Comparison of ENCODE assay signal across 1 cellular context in genomic region chr19:6092329-6093286, GRCh38.
TF ChIP-seq lines count a peak whose summit lies in the region.

No MANE protein-coding gene starts in this region.

TF ChIP-seq in HEK293, 187 proteins besides CTCF, POLR2A, EP300 and RAD21 (continued from another document):
- TF ChIP-seq GLI2 (tag by site-specific recombination; IDR thresholded peaks at IDR 0.05; ENCODE audit: borderline replicate concordance, low read depth) (no peak), ZNF777 (tag by site-specific recombination; IDR thresholded peaks at IDR 0.05; ENCODE audit: borderline replicate concordance) (no peak), ZNF169 (tag by site-specific recombination; IDR thresholded peaks at IDR 0.05) (no peak), ZXDB (tag by site-specific recombination; IDR thresholded peaks at IDR 0.05) (no peak), ZNF768 (tag by site-specific recombination; IDR thresholded peaks at IDR 0.05) (no peak), ZNF354C (tag by site-specific recombination; IDR thresholded peaks at IDR 0.05; ENCODE audit: borderline replicate concordance, low read depth) (no peak), ZNF302 (tag by site-specific recombination; IDR thresholded peaks at IDR 0.05; ENCODE audit: low read depth) (no peak), INSM2 (tag by site-specific recombination; IDR thresholded peaks at IDR 0.05) (no peak), ZNF404 (tag by site-specific recombination; IDR thresholded peaks at IDR 0.05) (no peak), ZNF202 (tag by site-specific recombination; IDR thresholded peaks at IDR 0.05; ENCODE audit: borderline replicate concordance) (no peak), ZBTB6 (tag by site-specific recombination; IDR thresholded peaks at IDR 0.05) (no peak), PBX3 (CRISPR knock-in tag; IDR thresholded peaks at IDR 0.05) (no peak; the same call in 1 of the 2 replicates), ZNF37A (tag by site-specific recombination; IDR thresholded peaks at IDR 0.05) (no peak), ZNF26 (tag by site-specific recombination; IDR thresholded peaks at IDR 0.05) (no peak), ZNF76 (tag by site-specific recombination; IDR thresholded peaks at IDR 0.05; ENCODE audit: borderline replicate concordance, low read depth) (no peak), ZBTB20 (tag by site-specific recombination; IDR thresholded peaks at IDR 0.05) (peak; percentile 38; the same call in 1 of the 2 replicates), SETDB1 (IDR thresholded peaks at IDR 0.05; ENCODE audit: insufficient read length, low read length) (no peak), ZFP69B (tag by site-specific recombination; IDR thresholded peaks at IDR 0.05) (no peak), ZNF416 (tag by site-specific recombination; IDR thresholded peaks at IDR 0.05) (no peak), ZBTB8A (tag by site-specific recombination; IDR thresholded peaks at IDR 0.05) (peak; percentile 61; the same call in 1 of the 2 replicates), ZNF654 (tag by site-specific recombination; IDR thresholded peaks at IDR 0.05; ENCODE audit: low read depth) (no peak), ZNF704 (tag by site-specific recombination; IDR thresholded peaks at IDR 0.05) (no peak), ZNF571 (tag by site-specific recombination; IDR thresholded peaks at IDR 0.05) (no peak), TSHZ1 (tag by site-specific recombination; IDR thresholded peaks at IDR 0.05; ENCODE audit: borderline replicate concordance) (no peak), GLIS2 (tag by site-specific recombination; IDR thresholded peaks at IDR 0.05) (peak; percentile 73), ZNF843 (tag by site-specific recombination; IDR thresholded peaks at IDR 0.05) (no peak), ZBTB44 (tag by site-specific recombination; IDR thresholded peaks at IDR 0.05) (no peak), ZNF529 (tag by site-specific recombination; IDR thresholded peaks at IDR 0.05; ENCODE audit: insufficient replicate concordance) (no peak), MYNN (tag by site-specific recombination; IDR thresholded peaks at IDR 0.05; ENCODE audit: borderline replicate concordance) (no peak), ZNF114 (tag by site-specific recombination; IDR thresholded peaks at IDR 0.05) (no peak)
